In genomic region chr5:106361905-106362304, GRCh38 we compare ENCODE assay signal across 8 cellular contexts.
"Had no signal": no experiment of that assay in that cellular context is flagged by ENCODE, and none has a peak within 500 bp of the region (broad histone marks: within the 10 kb centered on the region; RNA-seq: fewer than 3 reads in every experiment).

No MANE protein-coding gene starts in this region.

- FAIRE-seq: G401.6, GM12878, GM12891, GM12892, GM18507, GM19239 had no signal

- DNase-seq: GDM1, GF-D8 had no signal

- ATAC-seq: GM12878 had no signal

- H3K4me3 ChIP-seq: GM12878 had no signal
